Comparison of ENCODE assay signal across 8 cellular contexts in the genomic region with DNA sequence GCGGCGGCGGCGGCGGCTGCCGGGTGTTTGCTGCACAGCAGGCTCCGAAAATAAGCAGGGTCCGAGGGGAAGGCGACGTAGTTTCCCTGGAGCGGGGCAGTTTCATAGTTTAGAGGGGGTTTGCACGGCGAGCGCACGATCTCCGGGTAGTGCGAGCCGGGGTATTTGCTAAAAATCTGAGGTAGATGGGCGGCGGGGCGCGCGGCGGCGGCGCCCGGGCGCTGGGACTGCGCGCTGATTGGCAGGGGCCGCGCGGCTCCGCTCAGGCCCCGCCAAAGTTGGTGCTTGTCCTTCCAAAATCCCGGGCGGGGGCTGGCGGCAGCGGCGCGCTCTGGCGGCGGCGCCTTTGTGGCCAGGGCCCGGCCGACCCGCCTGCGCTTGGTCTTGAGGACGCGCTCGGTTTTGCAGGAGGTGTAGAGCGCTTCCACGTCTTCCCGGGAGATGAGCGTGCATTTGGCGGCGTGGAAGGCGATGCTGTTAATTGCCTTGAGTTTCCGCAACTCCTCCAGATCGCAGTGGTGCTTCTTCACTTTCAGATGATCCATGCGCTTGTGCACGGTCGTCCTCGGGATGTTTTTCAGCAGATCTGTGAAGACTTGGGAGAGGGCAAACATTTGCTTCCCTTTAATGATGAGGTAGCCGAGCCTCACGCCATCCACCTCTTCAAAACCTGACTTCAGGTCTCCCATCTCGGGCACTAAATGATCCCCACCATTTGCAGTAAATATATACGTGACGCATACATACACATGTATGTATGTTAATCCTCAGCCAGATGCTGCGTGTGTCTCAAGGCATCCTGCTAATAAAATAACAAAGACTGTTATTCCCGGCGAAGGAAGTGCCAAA. TPM values are rescaled to one million over a fixed set of nuclear protein-coding genes. Genes with fewer than 3 reads are reported as not detected.
DNase-seq lines count a peak whose midpoint lies in the region; ATAC-seq and TF ChIP-seq lines count a peak whose summit lies in the region.

No MANE protein-coding gene starts in this region.

- peak; percentile 67 for ATAC-seq in GM18511 (IDR thresholded peaks at IDR 0.05; ENCODE audit: unreplicated experiment)
- peak; percentile 48 for ATAC-seq in HG02973 (IDR thresholded peaks at IDR 0.05; ENCODE audit: unreplicated experiment)

- H3K4me1 ChIP-seq in Peyer's patch, result peaks cover 0 to 35% (median 10%) of the 10 kb centered on the region in 4 donors

- H3K27ac ChIP-seq in Peyer's patch, result peak overlapping the region in 3 of 4 donors; percentile 28 to 75 (median 60)

- H3K27me3 ChIP-seq in BJ (ENCODE audit: control insufficient read depth, insufficient read depth, low read length) (no peaks in the 10 kb centered on the region), Peyer's patch (peaks cover 0 to 17% of the 10 kb centered on the region in 2 donors)

- POLR2A ChIA-PET in BJ (lab: Charles Lee), result interaction anchor here (1.2 kb wide), 1 partner anchor 225 kb away, joined by 10 read pairs; no protein-coding TSS in a partner anchor

- CTCF ChIA-PET in BJ (lab: Yijun Ruan, JAX), result interaction anchor here (1.0 to 3.5 kb wide), 10 partner anchors 10 to 239 kb away, joined by 3 to 17 read pairs (median 6); a partner anchor contains a TSS

- no peaks in the 10 kb centered on the region for H3K9me3 ChIP-seq in Peyer's patch

- no peaks in the 10 kb centered on the region for H3K36me3 ChIP-seq in BJ (ENCODE audit: control insufficient read depth, insufficient read depth, low read length)
- H3K36me3 ChIP-seq in Peyer's patch, result no peaks in the 10 kb centered on the region

- H3K4me3 ChIP-seq in BJ (ENCODE audit: low read depth, low read length), result peak overlapping the region; percentile 59
- H3K4me3 ChIP-seq in Peyer's patch, result peak overlapping the region; percentile 39 to 63 (median 55)
- H3K4me3 ChIP-seq in cardiac fibroblast (replicated peaks in 1 of 2; ENCODE audit: low read depth in 2 of 2, low read length in 2 of 2), result peak overlapping the region; percentile 51 to 61

- TF ChIP-seq CTCF in BJ (IDR thresholded peaks at IDR 0.05; ENCODE audit: insufficient read depth, low read depth, low read length), result no peak
- no peak for TF ChIP-seq CTCF in Peyer's patch (IDR thresholded peaks at IDR 0.05)
- no peak for TF ChIP-seq CTCF in cardiac fibroblast (IDR thresholded peaks at IDR 0.05; ENCODE audit: low read depth, low read length)

- no peak for TF ChIP-seq POLR2A in Peyer's patch (IDR thresholded peaks at IDR 0.05)

- DNase-seq in BJ (ENCODE audit: low read depth) (no peak), Peyer's patch (peak in 2 of 3 donors; percentile 56 to 61), cardiac fibroblast (ENCODE audit: low read depth in 2 of 2) (peak; percentile 51 to 61), kidney glomerular epithelial cell (lab: John Stamatoyannopoulos, UW) (peak; percentile 33), NK-92 (lab: John Stamatoyannopoulos, UW; ENCODE audit: unreplicated experiment) (no peak)
- peak; percentile 43 for DNase-seq in stimulated activated CD8-positive, alpha-beta memory T cell treated with anti-CD3 and anti-CD28 coated beads, Interleukin-4, amount 100 ng/mL, for 48 hours

RNA-seq across cellular contexts. Expression of a gene that starts 8.1 kb away (rescaled TPM):
- polyA plus RNA-seq in BJ (2011; rRNA removed), result 0.27 and 0.60 TPM in 2 replicates
- polyA minus RNA-seq in BJ (2011; rRNA and poly(A)+ RNA removed), result 0.33 and 0.41 TPM in 2 replicates
- under 1 TPM in 1 of 4 donors, not detected in 3; 0.27 TPM for total RNA-seq in Peyer's patch

RNA-seq across cellular contexts. Expression of a gene that starts 16.7 kb away (rescaled TPM):
- 30.2 and 32.4 TPM in 2 replicates for polyA plus RNA-seq in BJ (2011; rRNA removed)
- polyA minus RNA-seq in BJ (2011; rRNA and poly(A)+ RNA removed), result 42.3 and 44.4 TPM in 2 replicates
- 10 to 100 TPM; 25.2 to 65.2 (median 40.1) TPM for total RNA-seq in Peyer's patch

Comparison
In these comparisons a context has a peak if more than half of its experiments do, and no peak if none do; other contexts are left out.
1. DNase-seq: peak in Peyer's patch (2 of 3), cardiac fibroblast (2 of 2), kidney glomerular epithelial cell (single experiment) and stimulated activated CD8-positive, alpha-beta memory T cell treated with anti-CD3 and anti-CD28 coated beads, Interleukin-4, amount 100 ng/mL, for 48 hours (single experiment); none in BJ (single experiment) and NK-92 (single experiment).
2. Peak in every context shown above with its lines, with median percentiles within 50 percentile points of each other: H3K4me3 ChIP-seq.